Comparison of ENCODE assay signal across 16 cellular contexts in genomic region chr9:33329996-33330395, GRCh38. TPM values are rescaled to one million over a fixed set of nuclear protein-coding genes. Genes with fewer than 3 reads are reported as not detected.
A peak's percentile ranks its signal among the peaks of the same experiment; 100 is the strongest.
DNase-seq lines count a peak whose midpoint lies in the region; ATAC-seq and TF ChIP-seq lines count a peak whose summit lies in the region.
"Had no signal": no experiment of that assay in that cellular context is flagged by ENCODE, and none has a peak within 500 bp of the region (broad histone marks: within the 10 kb centered on the region; RNA-seq: fewer than 3 reads in every experiment).

No MANE protein-coding gene starts in this region.

- H3K9me3 ChIP-seq in thyroid gland, result no peaks in the 10 kb centered on the region

- no peak for TF ChIP-seq POLR2A in thyroid gland (IDR thresholded peaks at IDR 0.05)

- peaks cover 19 to 22% of the 10 kb centered on the region in 2 donors for H3K36me3 ChIP-seq in thyroid gland

- H3K4me1 ChIP-seq in thyroid gland, result peaks cover 25 to 32% of the 10 kb centered on the region in 2 donors

- no peak overlapping the region for H3K4me3 ChIP-seq in cardiac fibroblast (replicated peaks in 1 of 2; ENCODE audit: low read depth in 2 of 2, low read length in 2 of 2)
- H3K4me3 ChIP-seq in thyroid gland (replicated peaks in 1 of 3), result no peak overlapping the region
- H3K4me3 ChIP-seq: GM23338 had no signal

- H3K27me3 Mint-ChIP-seq in naive thymus-derived CD8-positive, alpha-beta T cell, result no peaks in the 10 kb centered on the region
- H3K27me3 Mint-ChIP-seq in CD14-positive monocyte (ENCODE audit: low read depth in 3 of 3), result peaks cover 0 to 2% (median 0%) of the 10 kb centered on the region in 3 donors
- H3K27me3 Mint-ChIP-seq: type B pancreatic cell had no signal

- POLR2A ChIA-PET in naive thymus-derived CD8-positive, alpha-beta T cell (lab: Charles Lee), result no interaction called here

- ATAC-seq in left colon (peak; percentile 65), HG03139 (IDR thresholded peaks at IDR 0.05; ENCODE audit: unreplicated experiment) (no peak)
- ATAC-seq in naive thymus-derived CD8-positive, alpha-beta T cell, result no peak
- ATAC-seq: GM23338 had no signal

- no peaks in the 10 kb centered on the region for H3K9me3 Mint-ChIP-seq in naive thymus-derived CD8-positive, alpha-beta T cell
- no peaks in the 10 kb centered on the region for H3K9me3 Mint-ChIP-seq in CD14-positive monocyte
- H3K9me3 Mint-ChIP-seq: GM23338, type B pancreatic cell had no signal

- peak overlapping the region in 3 of 10 donors; percentile 10 to 53 (median 11) for H3K27ac Mint-ChIP-seq in naive thymus-derived CD8-positive, alpha-beta T cell
- H3K27ac Mint-ChIP-seq in CD14-positive monocyte, result no peak overlapping the region
- H3K27ac Mint-ChIP-seq: GM23338, type B pancreatic cell had no signal

- peak; percentile 83 for DNase-seq in M059J (ENCODE audit: low read depth)
- peak; percentile 64 to 84 for DNase-seq in cardiac fibroblast (ENCODE audit: low read depth in 2 of 2)
- no peak for DNase-seq in left colon
- DNase-seq in thyroid gland, result no peak
- DNase-seq in NCI-H510A (lab: John Stamatoyannopoulos, UW), result no peak
- no peak for DNase-seq in naive thymus-derived CD8-positive, alpha-beta T cell
- no peak for DNase-seq in CD14-positive monocyte (ENCODE audit: low spot score)
- DNase-seq: activated CD8-positive, alpha-beta memory T cell treated with anti-CD3 and anti-CD28 coated beads, Interleukin-2, amount 50 U/mL, for 48 hours; cerebellar nuclear complex; DND-41; hypothalamus; MM.1S; stimulated activated CD4-positive, alpha-beta T cell treated with anti-CD3 and anti-CD28 coated beads, Interleukin-1b, Interleukin-23, amount 100 ng/mL, for 48 hours had no signal

- H3K27me3 ChIP-seq in thyroid gland, result no peaks in the 10 kb centered on the region

- H3K4me3 Mint-ChIP-seq in naive thymus-derived CD8-positive, alpha-beta T cell, result no peak overlapping the region
- H3K4me3 Mint-ChIP-seq in CD14-positive monocyte, result no peak overlapping the region
- H3K4me3 Mint-ChIP-seq: GM23338 had no signal

- peak overlapping the region; percentile 90 to 92 (median 91) for H3K27ac ChIP-seq in thyroid gland

- 85 to 87% methylated on average over 5 of the region's 5 CpGs for WGBS in thyroid gland, 2 donors

- peaks cover 20 to 88% (median 33%) of the 10 kb centered on the region in 3 donors for H3K36me3 Mint-ChIP-seq in naive thymus-derived CD8-positive, alpha-beta T cell
- H3K36me3 Mint-ChIP-seq in CD14-positive monocyte, result peaks cover 70 to 87% of the 10 kb centered on the region in 2 donors

- peaks cover 0 to 4% (median 1%) of the 10 kb centered on the region in 4 donors for H3K4me1 Mint-ChIP-seq in naive thymus-derived CD8-positive, alpha-beta T cell
- no peaks in the 10 kb centered on the region for H3K4me1 Mint-ChIP-seq in CD14-positive monocyte
- H3K4me1 Mint-ChIP-seq: GM23338 had no signal

- TF ChIP-seq CTCF in cardiac fibroblast (IDR thresholded peaks at IDR 0.05; ENCODE audit: low read depth, low read length), result no peak
- no peak for TF ChIP-seq CTCF in thyroid gland (IDR thresholded peaks at IDR 0.05)
- TF ChIP-seq CTCF in CD14-positive monocyte (IDR thresholded peaks at IDR 0.05), result no peak

- intact Hi-C loops in left colon (cut with DNase I, micrococcal nuclease), result no loop called here
- intact Hi-C loops in thyroid gland (cut with DNase I), result no loop called here
- intact Hi-C loops in CD14-positive monocyte (cut with micrococcal nuclease), result no loop called here

RNA-seq across cellular contexts. Expression of gene NFX1, which starts 39.7 kb away (rescaled TPM):
- total RNA-seq in M059J (2014; rRNA removed; shearing (Covaris generic)), result 21.4 and 24.5 TPM in 2 replicates
- total RNA-seq in left colon (10 to 100 TPM; 35.2 to 38.3 TPM), thyroid gland (10 to 100 TPM; 44.7 to 65.3 (median 49.8) TPM)
- 10 to 100 TPM; 70.3 to 70.5 TPM for total RNA-seq in naive thymus-derived CD8-positive, alpha-beta T cell
- 10 to 100 TPM; 22.8 to 42.7 (median 31.6) TPM for polyA plus RNA-seq in naive thymus-derived CD8-positive, alpha-beta T cell
- 1 to 10 TPM; 4.3 to 8.1 TPM for polyA plus RNA-seq in CD14-positive monocyte

Comparison
In these comparisons a context has a peak if more than half of its experiments do, and no peak if none do; other contexts are left out.
1. DNase-seq: peak in M059J (single experiment) and cardiac fibroblast (2 of 2); none in left colon (0 of 2), thyroid gland (0 of 2), NCI-H510A (single experiment), naive thymus-derived CD8-positive, alpha-beta T cell (0 of 10) and CD14-positive monocyte (single experiment).